In genomic region chr5:637581-638450, GRCh38 we compare ENCODE assay signal across 24 cellular contexts.
"Had no signal": no experiment of that assay in that cellular context is flagged by ENCODE, and none has a peak within 500 bp of the region (broad histone marks: within the 10 kb centered on the region; RNA-seq: fewer than 3 reads in every experiment).

No MANE protein-coding gene starts in this region.

- H3K4me1 ChIP-seq: adrenal gland, ascending aorta, heart right ventricle, tibial artery had no signal

- H3K27ac Mint-ChIP-seq: activated naive CD8-positive, alpha-beta T cell; natural killer cell; T-helper 17 cell had no signal

- H3K4me3 ChIP-seq: adrenal gland, ascending aorta, heart right ventricle, lung, ovary, tibial artery had no signal

- H3K36me3 Mint-ChIP-seq: natural killer cell had no signal

- H3K27me3 Mint-ChIP-seq: activated naive CD8-positive, alpha-beta T cell; T-helper 17 cell had no signal

- H3K4me1 Mint-ChIP-seq: natural killer cell, T-helper 17 cell had no signal

- H3K4me3 Mint-ChIP-seq: activated naive CD8-positive, alpha-beta T cell; natural killer cell; T-helper 17 cell had no signal

- H3K9me3 Mint-ChIP-seq: natural killer cell had no signal

- FAIRE-seq: endometrium, keratinocyte had no signal

- H3K27ac ChIP-seq: adrenal gland, ascending aorta, heart right ventricle, neutrophil, ovary, tibial artery, VCaP had no signal

- DNase-seq: activated CD4-positive, alpha-beta T cell treated with anti-CD3 and anti-CD28 coated beads, Interleukin-2, amount 50 U/mL, for 48 hours; activated naive CD4-positive, alpha-beta T cell; adrenal gland; cerebellar nuclear complex; erythroblast; foreskin fibroblast; heart right ventricle; left colon; natural killer cell; right cardiac atrium; stimulated activated CD4-positive, alpha-beta T cell treated with anti-CD3 and anti-CD28 coated beads, Interleukin-12 subunit alpha, Interleukin-12 subunit beta, amount 100 ng/mL, for 4 hours; stimulated activated CD4-positive, alpha-beta T cell treated with anti-CD3 and anti-CD28 coated beads, Interleukin-4, amount 100 ng/mL, for 4 hours; stimulated activated naive CD8-positive, alpha-beta T cell treated with anti-CD3 and anti-CD28 coated beads, Interleukin-15, Interleukin-2, amounts not matched to agents 100 U/mL and 50 U/mL, for 24 hours; SW 1271; T-helper 17 cell; tibial artery had no signal

- H3K36me3 ChIP-seq: ovary had no signal

- H3K9me3 ChIP-seq: adrenal gland, ascending aorta, neutrophil, ovary had no signal

- H3K27me3 ChIP-seq: adrenal gland, ascending aorta, heart right ventricle, neutrophil, ovary, tibial artery had no signal
